21 cellular contexts compared by ENCODE assay signal in the genomic region with DNA sequence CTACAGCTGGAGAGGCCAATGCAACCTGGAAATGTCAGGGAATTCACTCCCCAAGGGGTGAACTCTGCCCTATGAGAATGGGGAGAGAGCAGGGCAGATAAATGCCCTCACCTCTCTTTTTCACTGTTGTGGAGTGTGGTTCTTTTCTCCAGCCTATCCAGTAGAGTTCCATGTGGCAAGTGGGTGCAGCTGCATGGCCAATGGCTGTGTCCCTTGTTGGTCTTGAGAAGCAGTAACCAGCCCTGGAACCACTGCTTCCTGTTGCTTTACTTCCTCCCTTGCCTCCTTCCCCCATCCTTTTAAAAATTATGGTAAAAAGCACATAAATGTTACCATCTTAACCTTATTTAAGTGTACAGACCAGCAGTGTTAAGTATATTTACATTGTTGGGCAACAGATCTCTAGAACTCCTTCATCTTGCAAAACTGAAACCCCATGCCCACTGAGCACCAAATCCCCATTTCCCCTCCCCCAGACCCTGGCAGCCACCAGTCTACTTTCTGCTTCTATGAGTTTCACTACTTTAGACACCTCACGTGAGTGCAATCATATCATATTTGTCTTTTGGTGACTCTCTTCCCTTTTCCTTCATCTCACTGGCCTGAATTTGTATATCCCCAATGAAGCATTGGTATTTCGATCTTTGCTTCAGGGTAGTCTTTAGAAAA.
"Had no signal": no experiment of that assay in that cellular context is flagged by ENCODE, and none has a peak within 500 bp of the region (broad histone marks: within the 10 kb centered on the region; RNA-seq: fewer than 3 reads in every experiment).

No MANE protein-coding gene starts in this region.

- H3K27ac Mint-ChIP-seq: activated CD4-positive, alpha-beta memory T cell treated with anti-CD3 and anti-CD28 coated beads for 36 hours; activated naive CD4-positive, alpha-beta T cell treated with anti-CD3 and anti-CD28 coated beads, Interleukin-2, amount 50 U/mL, for 24 hours; naive thymus-derived CD4-positive, alpha-beta T cell had no signal

- H2AFZ ChIP-seq: parathyroid adenoma had no signal

- H3K27me3 ChIP-seq: body of pancreas, esophagus muscularis mucosa, neutrophil, tibial artery, uterus had no signal

- DNase-seq: activated CD4-positive, alpha-beta memory T cell treated with anti-CD3 and anti-CD28 coated beads for 36 hours; activated effector memory CD4-positive, alpha-beta T cell treated with Interleukin-2 at 50 U/mL for 16 hours; activated T-cell treated with anti-CD3 and anti-CD28 coated beads, Interleukin-2, amount 50 U/mL, for 4 hours; amygdala; body of pancreas; central memory CD4-positive, alpha-beta T cell; effector CD4-positive, alpha-beta T cell; hippocampal formation; mucosa of descending colon; naive thymus-derived CD4-positive, alpha-beta T cell; stimulated activated CD4-positive, alpha-beta T cell treated with anti-CD3 and anti-CD28 coated beads, Interleukin-12 subunit alpha, Interleukin-12 subunit beta, amount 100 ng/mL, for 4 hours; stimulated activated CD4-positive, alpha-beta T cell treated with anti-CD3 and anti-CD28 coated beads, Interleukin-2, amount 100 ng/mL, for 24 hours; T-helper 9 cell; tibial artery; uterus had no signal

- H3K9ac ChIP-seq: parathyroid adenoma had no signal

- H3K36me3 Mint-ChIP-seq: activated CD4-positive, alpha-beta memory T cell treated with anti-CD3 and anti-CD28 coated beads for 36 hours had no signal

- H3K4me3 Mint-ChIP-seq: activated CD4-positive, alpha-beta memory T cell treated with anti-CD3 and anti-CD28 coated beads for 36 hours; activated naive CD4-positive, alpha-beta T cell treated with anti-CD3 and anti-CD28 coated beads, Interleukin-2, amount 50 U/mL, for 24 hours; activated T-cell treated with anti-CD3 and anti-CD28 coated beads, Interleukin-2, amount 50 U/mL, for 4 hours; naive thymus-derived CD4-positive, alpha-beta T cell had no signal

- ATAC-seq: activated T-cell treated with anti-CD3 and anti-CD28 coated beads, Interleukin-2, amount 50 U/mL, for 4 hours; body of pancreas; left lobe of liver; mucosa of descending colon; naive thymus-derived CD4-positive, alpha-beta T cell had no signal

- H3K9me3 ChIP-seq: body of pancreas, esophagus muscularis mucosa, mucosa of descending colon, neutrophil, tibial artery, uterus had no signal

- H3K4me3 ChIP-seq: body of pancreas, coronary artery, esophagus muscularis mucosa, mucosa of descending colon, tibial artery, uterus had no signal

- H3K27me3 Mint-ChIP-seq: activated naive CD4-positive, alpha-beta T cell treated with anti-CD3 and anti-CD28 coated beads, Interleukin-2, amount 50 U/mL, for 24 hours had no signal

- H3K27ac ChIP-seq: body of pancreas, coronary artery, esophagus muscularis mucosa, neutrophil, parathyroid adenoma, tibial artery, uterus had no signal

- H3K4me1 ChIP-seq: body of pancreas, parathyroid adenoma, tibial artery, uterus had no signal

- H3K36me3 ChIP-seq: esophagus muscularis mucosa, neutrophil, tibial artery, uterus had no signal

- H3K9me3 Mint-ChIP-seq: activated CD4-positive, alpha-beta memory T cell treated with anti-CD3 and anti-CD28 coated beads for 36 hours; activated naive CD4-positive, alpha-beta T cell treated with anti-CD3 and anti-CD28 coated beads, Interleukin-2, amount 50 U/mL, for 24 hours; activated T-cell treated with anti-CD3 and anti-CD28 coated beads, Interleukin-2, amount 50 U/mL, for 4 hours had no signal
